ENCODE assay signal across 15 cellular contexts in genomic region chr2:35714883-35715282, GRCh38.
DNase-seq lines count a peak whose midpoint lies in the region; ATAC-seq, FAIRE-seq and TF ChIP-seq lines count a peak whose summit lies in the region.
"Had no signal": no experiment of that assay in that cellular context is flagged by ENCODE, and none has a peak within 500 bp of the region (broad histone marks: within the 10 kb centered on the region; RNA-seq: fewer than 3 reads in every experiment).

No MANE protein-coding gene starts in this region.

- TF ChIP-seq POLR2A in IMR-90 (IDR thresholded peaks at IDR 0.05; ENCODE audit: low read depth, low read length) (no peak), K562 (conservative IDR thresholded peaks at IDR 0.05) (no peak)

- BruUV-seq in IMR-90 (replicated peaks; lab: Mats Ljungman, UMichigan): no TSS peak
- BruUV-seq in K562 (replicated peaks; lab: Mats Ljungman, UMichigan): no TSS peak
- BruUV-seq in A673 (replicated peaks; lab: Mats Ljungman, UMichigan): no TSS peak

- no peak for TF ChIP-seq RAD21 in IMR-90 (IDR thresholded peaks at IDR 0.05; ENCODE audit: low read length)
- TF ChIP-seq RAD21 in K562 (CRISPR knock-in tag; conservative IDR thresholded peaks at IDR 0.05 in 1 of 2, IDR thresholded peaks at IDR 0.05 in 1 of 2): no peak

- no peak overlapping the region for H4K91ac ChIP-seq in IMR-90 (ENCODE audit: insufficient read depth, low read depth, low read length)
- no peak overlapping the region for H4K91ac ChIP-seq in mesenchymal stem cell (ENCODE audit: low read length)

- no peaks in the 10 kb centered on the region for H4K20me1 ChIP-seq in IMR-90 (ENCODE audit: insufficient read depth, low read length)
- H4K20me1 ChIP-seq in K562 (replicated peaks; ENCODE audit: control insufficient read depth, insufficient read depth, low read length): no peaks in the 10 kb centered on the region
- H4K20me1 ChIP-seq: BLaER1 treated with 17β-estradiol and CSF1 and Interleukin-3, amounts not matched to agents 10 nM and 100 nM had no signal

- no peaks in the 10 kb centered on the region for H3K27me3 Mint-ChIP-seq in stimulated activated memory B cell treated with anti-CD40 and anti-IgM and Interleukin-4, amounts not matched to agents 10 μg/mL and 1 μg/mL and 100 μg/mL, for 72 hours
- H3K27me3 Mint-ChIP-seq in activated naive CD4-positive, alpha-beta T cell treated with anti-CD3 and anti-CD28 coated beads, Interleukin-2, amount 10 ng/mL, durations not matched to agents 7 days and 5 days: no peaks in the 10 kb centered on the region
- H3K27me3 Mint-ChIP-seq: CD4-positive, CD25-positive, alpha-beta regulatory T cell had no signal

- no peak overlapping the region for H2AK5ac ChIP-seq in IMR-90 (ENCODE audit: low read depth, low read length)
- no peak overlapping the region for H2AK5ac ChIP-seq in mesenchymal stem cell (ENCODE audit: low read length, severe bottlenecking)

- H3K23ac ChIP-seq in IMR-90 (ENCODE audit: low read depth, low read length) (no peak overlapping the region), mesenchymal stem cell (ENCODE audit: low read length in 2 of 2) (no peak overlapping the region)

- H3K27ac ChIP-seq in IMR-90 (ENCODE audit: insufficient read depth, low read length) (no peak overlapping the region), K562 (ENCODE audit: extremely low read depth, low read depth, low read length) (no peak overlapping the region), mesenchymal stem cell (ENCODE audit: low read length, poor library complexity, severe bottlenecking) (no peak overlapping the region), A673 (ENCODE audit: low read depth, low read length, poor library complexity, severe bottlenecking) (no peak overlapping the region)
- H3K27ac ChIP-seq: BLaER1 treated with 17β-estradiol and CSF1 and Interleukin-3, amounts not matched to agents 10 nM and 100 nM had no signal

- TF ChIP-seq CTCF in IMR-90 (conservative IDR thresholded peaks at IDR 0.05; ENCODE audit: low read depth, low read length): no peak
- no peak for TF ChIP-seq CTCF in K562 (IDR thresholded peaks at IDR 0.05 in 2 of 3, conservative IDR thresholded peaks at IDR 0.05 in 1 of 3; ENCODE audit: insufficient read depth in 2 of 3, low read depth in 1 of 3, low read length in 3 of 3)
- no peak for TF ChIP-seq CTCF in A673 (conservative IDR thresholded peaks at IDR 0.05; ENCODE audit: low read depth, low read length)

- no peak overlapping the region for H2BK15ac ChIP-seq in IMR-90 (ENCODE audit: low read depth, low read length)
- H2BK15ac ChIP-seq in mesenchymal stem cell (ENCODE audit: low read depth, poor library complexity, severe bottlenecking): no peak overlapping the region

- no peak overlapping the region for H2BK120ac ChIP-seq in IMR-90 (ENCODE audit: low read depth, low read length)
- H2BK120ac ChIP-seq in mesenchymal stem cell (ENCODE audit: low read depth, low read length): no peak overlapping the region

- no peak for FAIRE-seq in K562 (lab: Jason Lieb, UNC)
- FAIRE-seq: GM12878, GM18507 had no signal

- H3K4me3 Mint-ChIP-seq in stimulated activated memory B cell treated with anti-CD40 and anti-IgM and Interleukin-4, amounts not matched to agents 10 μg/mL and 1 μg/mL and 100 μg/mL, for 72 hours: no peak overlapping the region
- no peak overlapping the region for H3K4me3 Mint-ChIP-seq in activated naive CD4-positive, alpha-beta T cell treated with anti-CD3 and anti-CD28 coated beads, Interleukin-2, amount 10 ng/mL, durations not matched to agents 7 days and 5 days
- H3K4me3 Mint-ChIP-seq: CD4-positive, CD25-positive, alpha-beta regulatory T cell had no signal

- intact Hi-C loops in IMR-90 (cut with micrococcal nuclease) (no loop called here), K562 (cut with micrococcal nuclease) (no loop called here), A673 (cut with micrococcal nuclease; ENCODE audit: unreplicated experiment) (no loop called here)

- no peak overlapping the region for H3K4me3 ChIP-seq in IMR-90 (ENCODE audit: insufficient read depth, low read depth, low read length)
- no peak overlapping the region for H3K4me3 ChIP-seq in K562
- H3K4me3 ChIP-seq in mesenchymal stem cell (ENCODE audit: insufficient read depth in 1 of 2, low read depth in 1 of 2, low read length in 2 of 2): no peak overlapping the region
- H3K4me3 ChIP-seq in A673 (ENCODE audit: low read depth, low read length, poor library complexity, severe bottlenecking): no peak overlapping the region
- H3K4me3 ChIP-seq: BLaER1 treated with 17β-estradiol and CSF1 and Interleukin-3, amounts not matched to agents 10 nM and 100 nM; GM12878 had no signal

- H3K4me2 ChIP-seq in IMR-90 (ENCODE audit: low read depth, low read length) (no peak overlapping the region), K562 (ENCODE audit: insufficient read depth, low read length) (no peak overlapping the region), mesenchymal stem cell (ENCODE audit: low read length, poor library complexity, severe bottlenecking) (no peak overlapping the region)
- H3K4me2 ChIP-seq: BLaER1 treated with 17β-estradiol and CSF1 and Interleukin-3, amounts not matched to agents 10 nM and 100 nM had no signal

- H2AFZ ChIP-seq in IMR-90 (replicated peaks; ENCODE audit: low read length, poor library complexity) (no peak overlapping the region), K562 (ENCODE audit: low read depth, low read length) (no peak overlapping the region), mesenchymal stem cell (ENCODE audit: low read depth, low read length) (no peak overlapping the region)

- dilution Hi-C loops in IMR-90 (cut with HindIII; ENCODE audit: low sequenced_read_pairs, unreplicated experiment): no loop called here

- H3K9ac ChIP-seq in IMR-90 (ENCODE audit: low read depth, low read length) (no peak overlapping the region), K562 (ENCODE audit: insufficient read depth in 1 of 2, low read depth in 2 of 2, low read length in 2 of 2) (no peak overlapping the region), mesenchymal stem cell (ENCODE audit: low read length) (no peak overlapping the region)
- H3K9ac ChIP-seq: BLaER1 treated with 17β-estradiol and CSF1 and Interleukin-3, amounts not matched to agents 10 nM and 100 nM had no signal

- no peak overlapping the region for H2BK20ac ChIP-seq in IMR-90 (ENCODE audit: low read depth, low read length)

- H4K5ac ChIP-seq in IMR-90 (ENCODE audit: low read depth, low read length): no peak overlapping the region

- H3K4ac ChIP-seq in IMR-90 (ENCODE audit: low read depth, low read length): no peak overlapping the region
- no peak overlapping the region for H3K4ac ChIP-seq in mesenchymal stem cell (ENCODE audit: low read depth in 1 of 2, low read length in 2 of 2)

- POLR2A ChIA-PET in IMR-90 (lab: Charles Lee; ENCODE audit: unreplicated experiment): no interaction called here
- POLR2A ChIA-PET in K562 (lab: Yijun Ruan, JAX): no interaction called here
- POLR2A ChIA-PET in A673 (lab: Charles Lee; ENCODE audit: low non-redundant PET): no interaction called here

- H3K9me3 ChIP-seq in IMR-90 (ENCODE audit: control insufficient read depth, insufficient read depth, low read length) (no peaks in the 10 kb centered on the region), K562 (replicated peaks; ENCODE audit: control insufficient read depth, insufficient read depth, low read depth, low read length) (no peaks in the 10 kb centered on the region), mesenchymal stem cell (ENCODE audit: control insufficient read depth, low read length) (peaks cover 3% of the 10 kb centered on the region), A673 (ENCODE audit: low read depth, low read length, poor library complexity, severe bottlenecking) (no peaks in the 10 kb centered on the region)
- H3K9me3 ChIP-seq: BLaER1 treated with 17β-estradiol and CSF1 and Interleukin-3, amounts not matched to agents 10 nM and 100 nM had no signal

- H3K36me3 Mint-ChIP-seq in stimulated activated memory B cell treated with anti-CD40 and anti-IgM and Interleukin-4, amounts not matched to agents 10 μg/mL and 1 μg/mL and 100 μg/mL, for 72 hours: no peaks in the 10 kb centered on the region
- no peaks in the 10 kb centered on the region for H3K36me3 Mint-ChIP-seq in activated naive CD4-positive, alpha-beta T cell treated with anti-CD3 and anti-CD28 coated beads, Interleukin-2, amount 10 ng/mL, durations not matched to agents 7 days and 5 days
- H3K36me3 Mint-ChIP-seq: CD4-positive, CD25-positive, alpha-beta regulatory T cell had no signal

- no peak overlapping the region for H3K14ac ChIP-seq in IMR-90 (replicated peaks; ENCODE audit: low read depth, low read length)
- no peak overlapping the region for H3K14ac ChIP-seq in mesenchymal stem cell (ENCODE audit: low read length in 2 of 2)

- H3K9me3 Mint-ChIP-seq in stimulated activated memory B cell treated with anti-CD40 and anti-IgM and Interleukin-4, amounts not matched to agents 10 μg/mL and 1 μg/mL and 100 μg/mL, for 72 hours: no peaks in the 10 kb centered on the region
- H3K9me3 Mint-ChIP-seq in activated naive CD4-positive, alpha-beta T cell treated with anti-CD3 and anti-CD28 coated beads, Interleukin-2, amount 10 ng/mL, durations not matched to agents 7 days and 5 days: no peaks in the 10 kb centered on the region

- H3K27ac Mint-ChIP-seq in stimulated activated memory B cell treated with anti-CD40 and anti-IgM and Interleukin-4, amounts not matched to agents 10 μg/mL and 1 μg/mL and 100 μg/mL, for 72 hours: no peak overlapping the region
- H3K27ac Mint-ChIP-seq in activated naive CD4-positive, alpha-beta T cell treated with anti-CD3 and anti-CD28 coated beads, Interleukin-2, amount 10 ng/mL, durations not matched to agents 7 days and 5 days: no peak overlapping the region
- H3K27ac Mint-ChIP-seq: CD4-positive, CD25-positive, alpha-beta regulatory T cell had no signal

- H3K79me1 ChIP-seq in IMR-90 (ENCODE audit: low read depth in 1 of 2, low read length in 2 of 2) (no peaks in the 10 kb centered on the region), mesenchymal stem cell (replicated peaks; ENCODE audit: low read length, poor library complexity, severe bottlenecking) (no peaks in the 10 kb centered on the region)

- in situ Hi-C loops in IMR-90 (cut with MboI; ENCODE audit: low sequenced_read_pairs): no loop called here
- in situ Hi-C loops in K562 (cut with MboI): no loop called here

- no peaks in the 10 kb centered on the region for H3K4me1 Mint-ChIP-seq in stimulated activated memory B cell treated with anti-CD40 and anti-IgM and Interleukin-4, amounts not matched to agents 10 μg/mL and 1 μg/mL and 100 μg/mL, for 72 hours
- H3K4me1 Mint-ChIP-seq in activated naive CD4-positive, alpha-beta T cell treated with anti-CD3 and anti-CD28 coated beads, Interleukin-2, amount 10 ng/mL, durations not matched to agents 7 days and 5 days: no peaks in the 10 kb centered on the region
- H3K4me1 Mint-ChIP-seq: CD4-positive, CD25-positive, alpha-beta regulatory T cell had no signal

- ATAC-seq in IMR-90 (ENCODE audit: low read depth) (no peak), K562 (no peak)
- ATAC-seq in stimulated activated memory B cell treated with anti-CD40 and anti-IgM and Interleukin-4, amounts not matched to agents 10 μg/mL and 1 μg/mL and 100 μg/mL, for 72 hours: no peak
- ATAC-seq: GM12878 had no signal

- CTCF ChIA-PET in IMR-90 (lab: Yijun Ruan, JAX): no interaction called here
- CTCF ChIA-PET in K562 (lab: Yijun Ruan, JAX; ENCODE audit: low intra/inter-chr PET ratio): no interaction called here
- CTCF ChIA-PET in activated naive CD4-positive, alpha-beta T cell treated with anti-CD3 and anti-CD28 coated beads, Interleukin-2, amount 10 ng/mL, durations not matched to agents 7 days and 5 days (lab: Charles Lee): interaction anchor here (0.6 kb wide), 1 partner anchor 453 kb away, joined by 3 read pairs; no protein-coding TSS in a partner anchor
- CTCF ChIA-PET in A673 (lab: Charles Lee): no interaction called here

- no peak overlapping the region for H4K8ac ChIP-seq in IMR-90 (ENCODE audit: low read depth in 2 of 2, low read length in 2 of 2)
- no peak overlapping the region for H4K8ac ChIP-seq in mesenchymal stem cell (ENCODE audit: low read length)

- H3K18ac ChIP-seq in IMR-90 (ENCODE audit: low read depth, low read length): no peak overlapping the region
- no peak overlapping the region for H3K18ac ChIP-seq in mesenchymal stem cell (ENCODE audit: low read depth in 1 of 2, low read length in 2 of 2)

- H3K4me1 ChIP-seq in IMR-90 (ENCODE audit: control insufficient read depth, insufficient read depth, low read length) (no peaks in the 10 kb centered on the region), K562 (replicated peaks in 1 of 2; ENCODE audit: control insufficient read depth in 2 of 2, insufficient read depth in 2 of 2, low read length in 2 of 2) (no peaks in the 10 kb centered on the region), mesenchymal stem cell (ENCODE audit: control insufficient read depth, insufficient read depth, low read depth, low read length) (no peaks in the 10 kb centered on the region), A673 (ENCODE audit: insufficient read depth, low read length, poor library complexity, severe bottlenecking) (no peaks in the 10 kb centered on the region)
- H3K4me1 ChIP-seq: BLaER1 treated with 17β-estradiol and CSF1 and Interleukin-3, amounts not matched to agents 10 nM and 100 nM had no signal

- no CpG with 5 or more reads among the region's 3 CpGs for WGBS in IMR-90 (ENCODE audit: extremely low coverage in 2 of 2, insufficient read length in 1 of 2), 2 experiments
- WGBS in K562 (ENCODE audit: insufficient coverage, low coverage, missing lambda C conversion rate): 0% methylated on average over 3 of the region's 3 CpGs
- WGBS in mesenchymal stem cell: 83% methylated on average over 2 of the region's 3 CpGs

- no peaks in the 10 kb centered on the region for H3K79me2 ChIP-seq in K562 (ENCODE audit: control insufficient read depth, insufficient read depth, low read length)

- H3K27me3 ChIP-seq in IMR-90 (ENCODE audit: control insufficient read depth, insufficient read depth, low read length) (no peaks in the 10 kb centered on the region), K562 (ENCODE audit: control insufficient read depth in 2 of 2, insufficient read depth in 2 of 2, low read length in 2 of 2) (no peaks in the 10 kb centered on the region), mesenchymal stem cell (ENCODE audit: control insufficient read depth in 1 of 2, insufficient read depth in 1 of 2, low read length in 2 of 2) (no peaks in the 10 kb centered on the region), A673 (replicated peaks; ENCODE audit: insufficient read depth, low read depth, low read length, poor library complexity) (no peaks in the 10 kb centered on the region)
- H3K27me3 ChIP-seq: BLaER1 treated with 17β-estradiol and CSF1 and Interleukin-3, amounts not matched to agents 10 nM and 100 nM had no signal

- DNase-seq in ELR (ENCODE audit: low read depth) (peak; percentile 47), IMR-90 (no peak), K562 (ENCODE audit: extremely low read depth in 1 of 4, low spot score in 3 of 4) (no peak), mesenchymal stem cell (peak; percentile 13), cerebellum (ENCODE audit: low spot score) (no peak), A673 (ENCODE audit: low spot score) (no peak)
- no peak for DNase-seq in activated naive CD4-positive, alpha-beta T cell treated with anti-CD3 and anti-CD28 coated beads, Interleukin-2, amount 10 ng/mL, durations not matched to agents 7 days and 5 days
- DNase-seq: CD4-positive, CD25-positive, alpha-beta regulatory T cell; DMS53; H7; Karpas-422 had no signal

- H3K56ac ChIP-seq in IMR-90 (ENCODE audit: extremely low read depth, insufficient read depth, low read length): no peak overlapping the region

- H3K36me3 ChIP-seq in IMR-90 (ENCODE audit: control insufficient read depth, insufficient read depth, low read length) (no peaks in the 10 kb centered on the region), K562 (ENCODE audit: control insufficient read depth, insufficient read depth, low read length) (no peaks in the 10 kb centered on the region), mesenchymal stem cell (ENCODE audit: control insufficient read depth in 1 of 2, insufficient read depth in 2 of 2, low read depth in 1 of 2, low read length in 2 of 2) (no peaks in the 10 kb centered on the region), A673 (ENCODE audit: insufficient read depth, low read length, poor library complexity, severe bottlenecking) (no peaks in the 10 kb centered on the region)
- H3K36me3 ChIP-seq: BLaER1 treated with 17β-estradiol and CSF1 and Interleukin-3, amounts not matched to agents 10 nM and 100 nM had no signal

- H3K9me1 ChIP-seq in IMR-90 (ENCODE audit: insufficient read depth, low read length) (no peaks in the 10 kb centered on the region), K562 (ENCODE audit: control insufficient read depth, insufficient read depth, low read length) (no peaks in the 10 kb centered on the region)

- no peak overlapping the region for H2AK9ac ChIP-seq in IMR-90 (replicated peaks; ENCODE audit: low read depth, low read length, poor library complexity)

- no peak overlapping the region for H2BK5ac ChIP-seq in IMR-90 (ENCODE audit: low read depth, low read length, poor library complexity, severe bottlenecking)
- no peak overlapping the region for H2BK5ac ChIP-seq in mesenchymal stem cell (ENCODE audit: low read depth, low read length, poor library complexity, severe bottlenecking)

- no peak overlapping the region for H2BK12ac ChIP-seq in mesenchymal stem cell (ENCODE audit: low read length in 2 of 2)

- TF ChIP-seq EP300 in K562 (IDR thresholded peaks at IDR 0.05; ENCODE audit: low read length): no peak

Comparison
In these comparisons a context has a peak if more than half of its experiments do, and no peak if none do; other contexts are left out.
1. DNase-seq: peak in ELR (single experiment) and mesenchymal stem cell (single experiment); none in IMR-90 (single experiment), K562 (0 of 4), cerebellum (single experiment), activated naive CD4-positive, alpha-beta T cell treated with anti-CD3 and anti-CD28 coated beads, Interleukin-2, amount 10 ng/mL, durations not matched to agents 7 days and 5 days (single experiment) and A673 (single experiment).